ENCODE assay signal across 23 cellular contexts in genomic region chr5:6814816-6815215, GRCh38.
DNase-seq lines count a peak whose midpoint lies in the region; ATAC-seq, FAIRE-seq and TF ChIP-seq lines count a peak whose summit lies in the region.
"Had no signal": no experiment of that assay in that cellular context is flagged by ENCODE, and none has a peak within 500 bp of the region (broad histone marks: within the 10 kb centered on the region; RNA-seq: fewer than 3 reads in every experiment).

No MANE protein-coding gene starts in this region.

- no peak for ATAC-seq in psoas muscle
- ATAC-seq: GM12878 had no signal

- H3K27me3 ChIP-seq in esophagus muscularis mucosa, result peaks cover 0 to 22% (median 0%) of the 10 kb centered on the region in 4 donors
- peaks cover 0 to 6% of the 10 kb centered on the region in 2 donors for H3K27me3 ChIP-seq in small intestine (ENCODE audit: control insufficient read depth in 2 of 2, insufficient read depth in 2 of 2, low read length in 2 of 2)
- H3K27me3 ChIP-seq in psoas muscle (ENCODE audit: insufficient read depth in 3 of 3, low read length in 2 of 3), result peaks cover 0 to 3% (median 0%) of the 10 kb centered on the region in 3 donors
- H3K27me3 ChIP-seq in right atrium auricular region, result no peaks in the 10 kb centered on the region
- H3K27me3 ChIP-seq: BE2C had no signal

- H3K4me3 ChIP-seq in esophagus muscularis mucosa (no peak overlapping the region), small intestine (ENCODE audit: low read depth in 1 of 2, low read length in 2 of 2) (no peak overlapping the region), psoas muscle (no peak overlapping the region), right atrium auricular region (no peak overlapping the region)
- H3K4me3 ChIP-seq: GM12878 had no signal

- no peak for FAIRE-seq in small intestine (lab: Jason Lieb, UNC)
- FAIRE-seq: GM12878, GM19239, H1, HTR-8/SVneo had no signal

- DNase-seq in NCI-H510A treated with DMSO at 0.1 percent for 48 hours (lab: John Stamatoyannopoulos, UW), result peak; percentile 8
- no peak for DNase-seq in NCI-H510A (lab: John Stamatoyannopoulos, UW)
- DNase-seq in NCI-H1105 treated with DMSO at 0.1 percent for 48 hours (lab: John Stamatoyannopoulos, UW), result peak; percentile 54
- peak; percentile 84 for DNase-seq in esophagus muscularis mucosa (ENCODE audit: extremely low spot score)
- peak; percentile 14 for DNase-seq in small intestine
- no peak for DNase-seq in psoas muscle
- DNase-seq in right atrium auricular region (ENCODE audit: low spot score), result no peak
- no peak for DNase-seq in activated T-cell treated with anti-CD3 and anti-CD28 coated beads, Interleukin-2, amount 50 U/mL, for 48 hours
- DNase-seq: 8988T; BE2C; C1 segment of cervical spinal cord; CD4-positive, CD25-positive, alpha-beta regulatory T cell; CD8-positive, alpha-beta memory T cell; COR-L47; DMS 273 treated with DMSO at 0.1 percent for 48 hours; DMS53; DND-41; EL; H9 had no signal

- no peaks in the 10 kb centered on the region for H3K9me3 ChIP-seq in esophagus muscularis mucosa
- no peaks in the 10 kb centered on the region for H3K9me3 ChIP-seq in small intestine (ENCODE audit: control insufficient read depth, low read depth)
- H3K9me3 ChIP-seq in psoas muscle, result no peaks in the 10 kb centered on the region
- no peaks in the 10 kb centered on the region for H3K9me3 ChIP-seq in right atrium auricular region
- H3K9me3 ChIP-seq: BE2C had no signal

- WGBS in esophagus muscularis mucosa, result 93% methylated on average over 5 of the region's 5 CpGs
- 16 to 58% (median 30%) methylated on average over 5 of the region's 5 CpGs for whole genome bisulfite sequencing in small intestine, 3 donors
- 69 to 76% (median 74%) methylated on average over 5 of the region's 5 CpGs for WGBS in psoas muscle, 3 donors

- no peak for TF ChIP-seq EP300 in esophagus muscularis mucosa (IDR thresholded peaks at IDR 0.05)

- intact Hi-C loops in esophagus muscularis mucosa (cut with DNase I) (no loop called here), psoas muscle (cut with DNase I) (no loop called here)

- H3K27ac ChIP-seq in esophagus muscularis mucosa (replicated peaks in 1 of 4), result no peak overlapping the region
- no peak overlapping the region for H3K27ac ChIP-seq in small intestine (ENCODE audit: low read depth in 1 of 2, low read length in 1 of 2)
- no peak overlapping the region for H3K27ac ChIP-seq in psoas muscle
- H3K27ac ChIP-seq in right atrium auricular region, result no peak overlapping the region

- TF ChIP-seq CTCF in esophagus muscularis mucosa (IDR thresholded peaks at IDR 0.05) (no peak), psoas muscle (IDR thresholded peaks at IDR 0.05) (no peak), right atrium auricular region (IDR thresholded peaks at IDR 0.05) (no peak)

- H3K36me3 ChIP-seq in esophagus muscularis mucosa (no peaks in the 10 kb centered on the region), small intestine (ENCODE audit: control insufficient read depth in 2 of 2, insufficient read depth in 2 of 2, low read length in 2 of 2) (no peaks in the 10 kb centered on the region), psoas muscle (ENCODE audit: insufficient read depth in 1 of 2, low read depth in 1 of 2) (no peaks in the 10 kb centered on the region), right atrium auricular region (no peaks in the 10 kb centered on the region)
- H3K36me3 ChIP-seq: BE2C had no signal

- peaks cover 0 to 6% (median 0%) of the 10 kb centered on the region in 4 donors for H3K4me1 ChIP-seq in esophagus muscularis mucosa
- peaks cover 2 to 5% of the 10 kb centered on the region in 2 donors for H3K4me1 ChIP-seq in small intestine (ENCODE audit: control insufficient read depth in 2 of 2, insufficient read depth in 1 of 2, low read depth in 1 of 2, low read length in 1 of 2)
- no peaks in the 10 kb centered on the region for H3K4me1 ChIP-seq in psoas muscle
- no peaks in the 10 kb centered on the region for H3K4me1 ChIP-seq in right atrium auricular region
- H3K4me1 ChIP-seq: BE2C had no signal

- TF ChIP-seq POLR2A in esophagus muscularis mucosa (IDR thresholded peaks at IDR 0.05; ENCODE audit: low read depth), result no peak

Comparison
In these comparisons a context has a peak if more than half of its experiments do, and no peak if none do; other contexts are left out.
1. DNase-seq: peak in NCI-H510A treated with DMSO at 0.1 percent for 48 hours (single experiment), NCI-H1105 treated with DMSO at 0.1 percent for 48 hours (single experiment), esophagus muscularis mucosa (single experiment) and small intestine (single experiment); none in NCI-H510A (single experiment), psoas muscle (0 of 2), right atrium auricular region (single experiment) and activated T-cell treated with anti-CD3 and anti-CD28 coated beads, Interleukin-2, amount 50 U/mL, for 48 hours (0 of 2).